16 cellular contexts compared by ENCODE assay signal in the genomic region with DNA sequence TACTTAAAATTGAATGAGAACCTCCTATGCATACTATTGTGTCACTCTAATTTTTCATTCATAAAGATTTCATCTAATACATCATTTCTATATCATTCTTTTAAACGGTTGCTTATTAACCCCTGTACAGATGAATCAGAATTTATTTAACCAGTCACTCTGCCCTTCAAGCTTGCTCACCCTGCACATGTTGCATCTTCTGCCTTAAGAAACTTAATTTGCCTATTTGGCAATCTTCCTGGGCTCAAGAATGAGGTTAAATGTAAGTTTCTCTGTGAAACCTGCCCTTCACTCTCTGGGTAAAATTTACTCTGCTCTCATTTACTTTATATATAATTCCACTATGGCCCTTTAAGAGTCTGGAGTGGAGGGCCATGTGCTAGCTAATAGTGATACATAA.
DNase-seq lines count a peak whose midpoint lies in the region; ATAC-seq and TF ChIP-seq lines count a peak whose summit lies in the region.
"Had no signal": no experiment of that assay in that cellular context is flagged by ENCODE, and none has a peak within 500 bp of the region (broad histone marks: within the 10 kb centered on the region; RNA-seq: fewer than 3 reads in every experiment).

No MANE protein-coding gene starts in this region.

- H3K36me3 ChIP-seq in RWPE2 (ENCODE audit: low read depth) (no peaks in the 10 kb centered on the region), left lung (no peaks in the 10 kb centered on the region)

- no peaks in the 10 kb centered on the region for H3K9me3 ChIP-seq in RWPE2 (ENCODE audit: severe bottlenecking)
- peaks cover 0 to 7% of the 10 kb centered on the region in 2 donors for H3K9me3 ChIP-seq in left lung

- H3K27me3 Mint-ChIP-seq in stimulated activated naive CD8-positive, alpha-beta T cell treated with anti-CD3 and anti-CD28 coated beads, Interleukin-15, amount 100 ng/mL, for 72 hours: no peaks in the 10 kb centered on the region

- H3K27ac Mint-ChIP-seq in stimulated activated naive CD8-positive, alpha-beta T cell treated with anti-CD3 and anti-CD28 coated beads, Interleukin-15, amount 100 ng/mL, for 72 hours: no peak overlapping the region
- H3K27ac Mint-ChIP-seq: CD14-positive monocyte; CD8-positive, alpha-beta T cell; GM23338 had no signal

- ATAC-seq in RWPE2 (ENCODE audit: low read depth) (0 out of 3 replicates have a peak, but pooled peaks have one; percentile 21), left lung (no peak)
- no peak for ATAC-seq in stimulated activated naive CD8-positive, alpha-beta T cell treated with anti-CD3 and anti-CD28 coated beads, Interleukin-15, amount 100 ng/mL, for 72 hours
- ATAC-seq: CD8-positive, alpha-beta T cell; GM23338; K562 had no signal

- H3K4me3 Mint-ChIP-seq in stimulated activated naive CD8-positive, alpha-beta T cell treated with anti-CD3 and anti-CD28 coated beads, Interleukin-15, amount 100 ng/mL, for 72 hours: no peak overlapping the region
- H3K4me3 Mint-ChIP-seq: CD14-positive monocyte; CD8-positive, alpha-beta T cell; GM23338 had no signal

- no peaks in the 10 kb centered on the region for H3K4me1 Mint-ChIP-seq in stimulated activated naive CD8-positive, alpha-beta T cell treated with anti-CD3 and anti-CD28 coated beads, Interleukin-15, amount 100 ng/mL, for 72 hours
- H3K4me1 Mint-ChIP-seq: CD14-positive monocyte had no signal

- peaks cover 7 to 19% of the 10 kb centered on the region in 2 donors for H3K9me3 Mint-ChIP-seq in stimulated activated naive CD8-positive, alpha-beta T cell treated with anti-CD3 and anti-CD28 coated beads, Interleukin-15, amount 100 ng/mL, for 72 hours
- H3K9me3 Mint-ChIP-seq: CD8-positive, alpha-beta T cell had no signal

- no peaks in the 10 kb centered on the region for H3K27me3 ChIP-seq in RWPE2 (ENCODE audit: insufficient read depth, poor library complexity, severe bottlenecking)
- H3K27me3 ChIP-seq in left lung: no peaks in the 10 kb centered on the region

- intact Hi-C loops in left lung (cut with DNase I): no loop called here

- H3K27ac ChIP-seq in RWPE2 (ENCODE audit: poor library complexity, severe bottlenecking): no peak overlapping the region
- no peak overlapping the region for H3K27ac ChIP-seq in left lung
- H3K27ac ChIP-seq: 22Rv1, HL-60 had no signal

- peak; percentile 8 for DNase-seq in DMS 273 (lab: John Stamatoyannopoulos, UW; ENCODE audit: unreplicated experiment)
- DNase-seq in DMS 273 treated with DMSO at 0.1 percent for 48 hours (lab: John Stamatoyannopoulos, UW): no peak
- DNase-seq in RWPE2 (ENCODE audit: low spot score): no peak
- DNase-seq in fibroblast of the conjunctiva (ENCODE audit: low read depth): peak; percentile 30
- DNase-seq in DMS153 treated with DMSO at 0.1 percent for 48 hours (lab: John Stamatoyannopoulos, UW; ENCODE audit: unreplicated experiment): no peak
- DNase-seq in left lung: no peak
- DNase-seq in stimulated activated naive CD8-positive, alpha-beta T cell treated with anti-CD3 and anti-CD28 coated beads, Interleukin-15, amount 100 ng/mL, for 72 hours: no peak
- DNase-seq in NOMO-1 (lab: John Stamatoyannopoulos, UW; ENCODE audit: unreplicated experiment in 2 of 2): no peak
- DNase-seq: CD8-positive, alpha-beta T cell; COR-L47; H7 had no signal

- TF ChIP-seq CTCF in RWPE2 (IDR thresholded peaks at IDR 0.05; ENCODE audit: poor library complexity, severe bottlenecking) (no peak), left lung (IDR thresholded peaks at IDR 0.05) (no peak)

- H3K4me3 ChIP-seq in RWPE2 (ENCODE audit: severe bottlenecking): no peak overlapping the region
- H3K4me3 ChIP-seq in left lung: no peak overlapping the region
- H3K4me3 ChIP-seq: GM23338, K562 had no signal

- H3K4me1 ChIP-seq in RWPE2 (ENCODE audit: insufficient read depth, poor library complexity, severe bottlenecking): peaks cover 4% of the 10 kb centered on the region
- no peaks in the 10 kb centered on the region for H3K4me1 ChIP-seq in left lung

Comparison
In these comparisons a context has a peak if more than half of its experiments do, and no peak if none do; other contexts are left out.
1. DNase-seq: peak in DMS 273 (single experiment) and fibroblast of the conjunctiva (single experiment); none in DMS 273 treated with DMSO at 0.1 percent for 48 hours (single experiment), RWPE2 (single experiment), DMS153 treated with DMSO at 0.1 percent for 48 hours (single experiment), left lung (0 of 2), stimulated activated naive CD8-positive, alpha-beta T cell treated with anti-CD3 and anti-CD28 coated beads, Interleukin-15, amount 100 ng/mL, for 72 hours (0 of 2) and NOMO-1 (0 of 2).